In the genomic region with DNA sequence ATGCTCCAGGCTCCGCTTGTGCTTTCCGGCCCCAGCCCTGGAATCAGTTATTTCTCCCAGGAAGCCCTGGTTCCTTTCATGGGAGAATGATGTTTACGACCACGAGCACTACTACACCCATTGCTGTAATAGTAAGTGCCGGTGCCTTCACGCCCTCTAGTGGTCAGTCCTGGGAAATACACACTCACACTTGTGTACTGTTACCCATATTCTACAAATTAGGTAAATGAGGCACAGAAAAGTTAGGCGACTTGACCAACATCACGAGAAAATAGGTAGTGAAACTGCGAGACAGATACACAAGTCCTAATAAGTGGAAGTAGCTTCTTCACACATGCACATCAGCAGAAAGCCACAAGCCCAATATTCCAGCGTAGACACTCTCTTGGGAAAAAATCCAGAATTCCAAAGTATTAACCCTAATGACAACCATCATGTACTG, we compare ENCODE assay signal across 8 cellular contexts. TPM values are rescaled to one million over a fixed set of nuclear protein-coding genes. Genes with fewer than 3 reads are reported as not detected.
A peak's percentile ranks its signal among the peaks of the same experiment; 100 is the strongest.
DNase-seq lines count a peak whose midpoint lies in the region; ATAC-seq and TF ChIP-seq lines count a peak whose summit lies in the region.

No MANE protein-coding gene starts in this region.

- H3K27ac ChIP-seq in RWPE2 (ENCODE audit: poor library complexity, severe bottlenecking), result no peak overlapping the region
- H3K27ac ChIP-seq in thoracic aorta, result no peak overlapping the region

- H3K27me3 ChIP-seq in RWPE2 (ENCODE audit: insufficient read depth, poor library complexity, severe bottlenecking), result peaks cover 12% of the 10 kb centered on the region
- no peaks in the 10 kb centered on the region for H3K27me3 ChIP-seq in thoracic aorta (replicated peaks; ENCODE audit: insufficient read depth)

- peak; percentile 95 for TF ChIP-seq CTCF in RWPE2 (IDR thresholded peaks at IDR 0.05; ENCODE audit: poor library complexity, severe bottlenecking)
- TF ChIP-seq CTCF in foreskin fibroblast (IDR thresholded peaks at IDR 0.05; ENCODE audit: low read depth, low read length), result peak; percentile 96
- TF ChIP-seq CTCF in omental fat pad (IDR thresholded peaks at IDR 0.05), result peak in 2 of 3 donors; percentile 45 to 56
- TF ChIP-seq CTCF in thoracic aorta (IDR thresholded peaks at IDR 0.05), result peak; percentile 79

- no peaks in the 10 kb centered on the region for H3K9me3 ChIP-seq in RWPE2 (ENCODE audit: severe bottlenecking)
- no peaks in the 10 kb centered on the region for H3K9me3 ChIP-seq in thoracic aorta

- H3K4me1 ChIP-seq in RWPE2 (ENCODE audit: insufficient read depth, poor library complexity, severe bottlenecking) (no peaks in the 10 kb centered on the region), thoracic aorta (ENCODE audit: control insufficient read depth in 1 of 2, low read depth in 2 of 2) (no peaks in the 10 kb centered on the region)

- H3K4me3 ChIP-seq in RWPE2 (ENCODE audit: severe bottlenecking) (no peak overlapping the region), foreskin fibroblast (ENCODE audit: low read depth in 1 of 2, low read length in 2 of 2) (no peak overlapping the region), thoracic aorta (no peak overlapping the region)

- DNase-seq in GM04504 (ENCODE audit: low read depth) (peak; percentile 32), Kasumi-1 (lab: John Stamatoyannopoulos, UW) (peak; percentile 76 to 78), RWPE2 (ENCODE audit: low spot score) (no peak), foreskin fibroblast (peak; percentile 49 to 79), omental fat pad (ENCODE audit: low spot score) (peak; percentile 55), thoracic aorta (ENCODE audit: low spot score) (no peak)
- DNase-seq in activated T-helper 1 cell treated with anti-CD3 and anti-CD28 coated beads, Interleukin-2, amount 50 U/mL, for 16 hours (ENCODE audit: low read depth in 1 of 2, low spot score in 1 of 2), result peak; percentile 38 to 49

- no peaks in the 10 kb centered on the region for H3K36me3 ChIP-seq in RWPE2 (ENCODE audit: low read depth)
- no peaks in the 10 kb centered on the region for H3K36me3 ChIP-seq in thoracic aorta

- peak; percentile 83 for ATAC-seq in RWPE2 (ENCODE audit: low read depth)
- ATAC-seq in omental fat pad (ENCODE audit: low FRiP score), result no peak
- no peak for ATAC-seq in thoracic aorta (ENCODE audit: insufficient number of reproducible peaks, low FRiP score, low read depth)
- no peak for ATAC-seq in HG02970 (IDR thresholded peaks at IDR 0.05; ENCODE audit: low FRiP score, unreplicated experiment)

RNA-seq across cellular contexts. Expression of a gene that starts 21.7 kb away (rescaled TPM):
- total RNA-seq in omental fat pad (1 to 10 TPM in 2 of 4 donors, under 1 TPM in 2; 0.37 to 3.5 (median 1.4) TPM), thoracic aorta (1 to 10 TPM; 1.1 to 6.9 TPM)

RNA-seq across cellular contexts. Expression of a gene that starts 29.3 kb away (rescaled TPM):
- total RNA-seq in omental fat pad (1 to 10 TPM in 3 of 4 donors, not detected in 1; 1.7 to 9.0 (median 2.6) TPM), thoracic aorta (1 to 10 TPM in 1 of 2 donors, not detected in 1; 4.0 TPM)

Comparison
In these comparisons a context has a peak if more than half of its experiments do, and no peak if none do; other contexts are left out.
1. DNase-seq: peak in GM04504 (single experiment), Kasumi-1 (2 of 2), activated T-helper 1 cell treated with anti-CD3 and anti-CD28 coated beads, Interleukin-2, amount 50 U/mL, for 16 hours (2 of 2), foreskin fibroblast (2 of 2) and omental fat pad (single experiment); none in RWPE2 (single experiment) and thoracic aorta (single experiment).
2. Peak in every context shown above with its lines, with median percentiles within 50 percentile points of each other: CTCF ChIP-seq.